ENCODE assay signal across 18 cellular contexts in genomic region chr4:147328189-147328588, GRCh38.
DNase-seq lines count a peak whose midpoint lies in the region; ATAC-seq and TF ChIP-seq lines count a peak whose summit lies in the region.
"Had no signal": no experiment of that assay in that cellular context is flagged by ENCODE, and none has a peak within 500 bp of the region (broad histone marks: within the 10 kb centered on the region; RNA-seq: fewer than 3 reads in every experiment).

No MANE protein-coding gene starts in this region.

- H3K9me3 ChIP-seq in left ventricle myocardium inferior (replicated peaks): no peaks in the 10 kb centered on the region
- no peaks in the 10 kb centered on the region for H3K9me3 ChIP-seq in IMR-90 (ENCODE audit: control insufficient read depth, insufficient read depth, low read length)

- H3K4me2 ChIP-seq in IMR-90 (ENCODE audit: low read depth, low read length): no peak overlapping the region

- TF ChIP-seq CTCF in left ventricle myocardium inferior (IDR thresholded peaks at IDR 0.05; ENCODE audit: borderline replicate concordance) (no peak), IMR-90 (conservative IDR thresholded peaks at IDR 0.05; ENCODE audit: low read depth, low read length) (no peak)

- no peaks in the 10 kb centered on the region for H3K79me1 ChIP-seq in IMR-90 (ENCODE audit: low read depth in 1 of 2, low read length in 2 of 2)

- H3K27ac ChIP-seq in left ventricle myocardium inferior (replicated peaks): peak overlapping the region; percentile 71
- no peak overlapping the region for H3K27ac ChIP-seq in IMR-90 (ENCODE audit: insufficient read depth, low read length)

- no peaks in the 10 kb centered on the region for H3K4me1 Mint-ChIP-seq in activated T-cell treated with anti-CD3 and anti-CD28 coated beads, Interleukin-2, amount 50 U/mL, for 4 hours (ENCODE audit: low read depth)
- H3K4me1 Mint-ChIP-seq: B cell; CD4-positive, CD25-positive, alpha-beta regulatory T cell; CD8-positive, alpha-beta memory T cell; H9 had no signal

- H4K91ac ChIP-seq in IMR-90 (ENCODE audit: insufficient read depth, low read depth, low read length): no peak overlapping the region

- H2AK9ac ChIP-seq in IMR-90 (replicated peaks; ENCODE audit: low read depth, low read length, poor library complexity): no peak overlapping the region

- no peak overlapping the region for H3K4ac ChIP-seq in IMR-90 (ENCODE audit: low read depth, low read length)

- no peak overlapping the region for H4K5ac ChIP-seq in IMR-90 (ENCODE audit: low read depth, low read length)

- H3K4me3 Mint-ChIP-seq in activated T-cell treated with anti-CD3 and anti-CD28 coated beads, Interleukin-2, amount 50 U/mL, for 4 hours: no peak overlapping the region
- H3K4me3 Mint-ChIP-seq: B cell; CD4-positive, CD25-positive, alpha-beta regulatory T cell; CD8-positive, alpha-beta memory T cell; H9 had no signal

- H3K27me3 ChIP-seq in left ventricle myocardium inferior (ENCODE audit: low read depth) (no peaks in the 10 kb centered on the region), IMR-90 (ENCODE audit: control insufficient read depth, insufficient read depth, low read length) (no peaks in the 10 kb centered on the region)

- no peaks in the 10 kb centered on the region for H4K20me1 ChIP-seq in IMR-90 (ENCODE audit: insufficient read depth, low read length)

- H2BK20ac ChIP-seq in IMR-90 (ENCODE audit: low read depth, low read length): peak overlapping the region; percentile 34; the same call in 1 of the 2 replicates

- H3K27me3 Mint-ChIP-seq in activated T-cell treated with anti-CD3 and anti-CD28 coated beads, Interleukin-2, amount 50 U/mL, for 4 hours (ENCODE audit: low read depth): no peaks in the 10 kb centered on the region
- H3K27me3 Mint-ChIP-seq: B cell; CD4-positive, CD25-positive, alpha-beta regulatory T cell; CD8-positive, alpha-beta memory T cell had no signal

- dilution Hi-C loops in IMR-90 (cut with HindIII; ENCODE audit: low sequenced_read_pairs, unreplicated experiment): no loop called here

- H4K8ac ChIP-seq in IMR-90 (ENCODE audit: low read depth in 2 of 2, low read length in 2 of 2): no peak overlapping the region

- H2BK5ac ChIP-seq in IMR-90 (ENCODE audit: low read depth, low read length, poor library complexity, severe bottlenecking): no peak overlapping the region

- no peak for TF ChIP-seq RAD21 in IMR-90 (IDR thresholded peaks at IDR 0.05; ENCODE audit: low read length)

- POLR2A ChIA-PET in IMR-90 (lab: Charles Lee; ENCODE audit: unreplicated experiment): no interaction called here

- H3K14ac ChIP-seq in IMR-90 (replicated peaks; ENCODE audit: low read depth, low read length): no peak overlapping the region

- no peak overlapping the region for H2AFZ ChIP-seq in IMR-90 (replicated peaks; ENCODE audit: low read length, poor library complexity)

- H3K36me3 ChIP-seq in left ventricle myocardium inferior: no peaks in the 10 kb centered on the region
- no peaks in the 10 kb centered on the region for H3K36me3 ChIP-seq in IMR-90 (ENCODE audit: control insufficient read depth, insufficient read depth, low read length)

- H3K9me1 ChIP-seq in IMR-90 (ENCODE audit: insufficient read depth, low read length): no peaks in the 10 kb centered on the region

- no peaks in the 10 kb centered on the region for H3K36me3 Mint-ChIP-seq in activated T-cell treated with anti-CD3 and anti-CD28 coated beads, Interleukin-2, amount 50 U/mL, for 4 hours (ENCODE audit: insufficient read depth)
- H3K36me3 Mint-ChIP-seq: CD4-positive, CD25-positive, alpha-beta regulatory T cell; CD8-positive, alpha-beta memory T cell had no signal

- H3K4me3 ChIP-seq in left ventricle myocardium inferior: no peak overlapping the region
- H3K4me3 ChIP-seq in IMR-90 (ENCODE audit: insufficient read depth, low read depth, low read length): no peak overlapping the region
- H3K4me3 ChIP-seq: GM12878 had no signal

- no peak overlapping the region for H3K23ac ChIP-seq in IMR-90 (ENCODE audit: low read depth, low read length)

- no peak overlapping the region for H2AK5ac ChIP-seq in IMR-90 (ENCODE audit: low read depth, low read length)

- no peak overlapping the region for H2BK120ac ChIP-seq in IMR-90 (ENCODE audit: low read depth, low read length)

- H3K9ac ChIP-seq in IMR-90 (ENCODE audit: low read depth, low read length): no peak overlapping the region

- BruUV-seq in IMR-90 (replicated peaks; lab: Mats Ljungman, UMichigan): no TSS peak

- H3K18ac ChIP-seq in IMR-90 (ENCODE audit: low read depth, low read length): no peak overlapping the region; the same call in 1 of the 2 replicates

- ATAC-seq in left ventricle myocardium superior (no peak), IMR-90 (ENCODE audit: low read depth) (no peak)
- ATAC-seq in activated T-cell treated with anti-CD3 and anti-CD28 coated beads, Interleukin-2, amount 50 U/mL, for 4 hours: no peak
- ATAC-seq: GM12878, HepG2 had no signal

- in situ Hi-C loops in IMR-90 (cut with MboI; ENCODE audit: low sequenced_read_pairs): no loop called here

- CTCF ChIA-PET in IMR-90 (lab: Yijun Ruan, JAX): no interaction called here

- no CpG with 5 or more reads among the region's 2 CpGs for WGBS in IMR-90 (ENCODE audit: extremely low coverage in 2 of 2, insufficient read length in 1 of 2), 2 experiments

- no peak for DNase-seq in left ventricle myocardium inferior
- DNase-seq in left ventricle myocardium superior: no peak
- DNase-seq in IMR-90: no peak
- peak; percentile 6 for DNase-seq in NCI-H226
- DNase-seq in activated T-cell treated with anti-CD3 and anti-CD28 coated beads, Interleukin-2, amount 50 U/mL, for 4 hours: no peak
- no peak for DNase-seq in activated CD4-positive, alpha-beta T cell treated with anti-CD3 and anti-CD28 coated beads, Interleukin-2, amount 50 U/mL, for 4 hours
- DNase-seq: C1 segment of cervical spinal cord; CD4-positive, CD25-positive, alpha-beta regulatory T cell; CD8-positive, alpha-beta memory T cell; COR-L47; DMS 273 treated with DMSO at 0.1 percent for 48 hours; DMS53; DND-41; EL; H9 had no signal

- no peak overlapping the region for H2BK15ac ChIP-seq in IMR-90 (ENCODE audit: low read depth, low read length)

- peaks cover 42% of the 10 kb centered on the region for H3K4me1 ChIP-seq in left ventricle myocardium inferior
- H3K4me1 ChIP-seq in IMR-90 (ENCODE audit: control insufficient read depth, insufficient read depth, low read length): no peaks in the 10 kb centered on the region; the same call in none of the 2 replicates

- no peaks in the 10 kb centered on the region for H3K9me3 Mint-ChIP-seq in activated T-cell treated with anti-CD3 and anti-CD28 coated beads, Interleukin-2, amount 50 U/mL, for 4 hours
- H3K9me3 Mint-ChIP-seq: CD4-positive, CD25-positive, alpha-beta regulatory T cell; H9 had no signal

- intact Hi-C loops in left ventricle myocardium inferior (cut with micrococcal nuclease): no loop called here
- intact Hi-C loops in left ventricle myocardium superior (cut with micrococcal nuclease): no loop called here
- intact Hi-C loops in IMR-90 (cut with micrococcal nuclease): no loop called here

- no peak overlapping the region for H3K56ac ChIP-seq in IMR-90 (ENCODE audit: extremely low read depth, insufficient read depth, low read length)

- no peak for TF ChIP-seq POLR2A in IMR-90 (IDR thresholded peaks at IDR 0.05; ENCODE audit: low read depth, low read length)

TF ChIP-seq in IMR-90, 13 proteins besides CTCF, POLR2A, EP300 and RAD21:
- no peak for TF ChIP-seq RCOR1 (IDR thresholded peaks at IDR 0.05; ENCODE audit: insufficient replicate concordance, low read length)
- no peak for TF ChIP-seq MXI1 (IDR thresholded peaks at IDR 0.05; ENCODE audit: borderline replicate concordance, low read depth, low read length)
- TF ChIP-seq ELK1 (IDR thresholded peaks at IDR 0.05; ENCODE audit: borderline replicate concordance, low read depth, low read length): no peak
- TF ChIP-seq MAFK (IDR thresholded peaks at IDR 0.05; ENCODE audit: low read depth, low read length): no peak
- no peak for TF ChIP-seq FOS (IDR thresholded peaks at IDR 0.05; ENCODE audit: low read depth, low read length)
- TF ChIP-seq USF2 (IDR thresholded peaks at IDR 0.05; ENCODE audit: low read depth, low read length): no peak
- TF ChIP-seq CEBPB (IDR thresholded peaks at IDR 0.05; ENCODE audit: low read depth, low read length): no peak
- TF ChIP-seq CHD1 (IDR thresholded peaks at IDR 0.05; ENCODE audit: low read depth, low read length): no peak
- no peak for TF ChIP-seq BHLHE40 (IDR thresholded peaks at IDR 0.05; ENCODE audit: low read depth, low read length)
- TF ChIP-seq RFX5 (IDR thresholded peaks at IDR 0.05; ENCODE audit: low read depth, low read length): no peak
